Comparison of ENCODE assay signal across 21 cellular contexts in the genomic region with DNA sequence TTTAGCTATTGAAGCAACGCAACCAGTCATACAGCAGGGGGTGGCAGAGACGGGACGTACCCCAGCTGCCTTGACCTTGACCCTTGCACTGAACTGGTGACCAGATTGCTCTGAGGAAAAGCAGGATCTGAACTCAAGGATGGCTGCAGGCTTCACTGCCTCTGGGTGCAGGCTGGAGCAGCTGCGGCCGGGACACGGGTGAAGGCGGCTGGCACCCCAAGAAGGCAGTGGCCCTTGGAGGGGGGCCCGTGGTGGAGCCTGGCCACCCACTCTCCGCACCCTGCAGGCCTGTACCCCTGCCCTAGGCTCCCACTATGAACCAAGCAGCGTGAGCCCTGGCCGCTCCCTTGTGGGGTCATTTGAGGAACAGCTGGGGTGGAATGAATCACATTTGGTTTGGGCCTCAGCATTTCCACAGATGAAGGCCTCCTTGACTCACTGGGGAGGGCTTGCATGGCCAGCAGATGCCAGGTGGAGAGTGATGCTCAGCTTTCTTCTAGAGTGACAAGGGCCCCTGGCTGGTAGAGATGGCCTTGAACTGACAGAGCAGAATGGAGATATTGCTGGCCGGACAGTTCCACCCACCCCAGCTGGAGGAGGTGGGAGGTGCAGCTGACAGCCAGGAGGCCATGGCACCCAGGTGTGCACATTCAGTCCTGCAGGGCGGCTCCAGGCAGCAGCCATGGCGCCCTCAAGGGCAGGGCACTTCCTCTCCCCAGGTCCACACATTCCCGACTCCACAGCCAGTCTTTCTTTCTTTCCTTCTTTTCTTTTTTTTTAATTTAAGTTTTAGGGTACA.
DNase-seq lines count a peak whose midpoint lies in the region; ATAC-seq and TF ChIP-seq lines count a peak whose summit lies in the region.
"Had no signal": no experiment of that assay in that cellular context is flagged by ENCODE, and none has a peak within 500 bp of the region (broad histone marks: within the 10 kb centered on the region; RNA-seq: fewer than 3 reads in every experiment).

No MANE protein-coding gene starts in this region.

- no peak overlapping the region for H3K4me3 Mint-ChIP-seq in chondrocyte (ENCODE audit: unreplicated experiment)
- H3K4me3 Mint-ChIP-seq: CD8-positive, alpha-beta T cell had no signal

- no peaks in the 10 kb centered on the region for H3K9me3 ChIP-seq in HCT116 (ENCODE audit: control insufficient read depth in 1 of 2, insufficient read depth in 1 of 2, low read depth in 1 of 2, low read length in 2 of 2)
- H3K9me3 ChIP-seq: SJSA1 had no signal

- no peak overlapping the region for H3K27ac ChIP-seq in HCT116 (ENCODE audit: low read depth, low read length)
- H3K27ac ChIP-seq in caudate nucleus (ENCODE audit: low read depth, low read length): no peak overlapping the region
- H3K27ac ChIP-seq: BLaER1 treated with 17β-estradiol and CSF1 and Interleukin-3, amounts not matched to agents 10 nM and 100 nM; SJSA1 had no signal

- no peaks in the 10 kb centered on the region for H3K4me1 ChIP-seq in HCT116 (ENCODE audit: control insufficient read depth in 1 of 2, insufficient read depth in 2 of 2, low read length in 2 of 2)
- H3K4me1 ChIP-seq: SJSA1 had no signal

- intact Hi-C loops in HCT116 (cut with micrococcal nuclease): no loop called here

- no peak for TF ChIP-seq POLR2A in HCT116 (IDR thresholded peaks at IDR 0.05; ENCODE audit: borderline replicate concordance, extremely low read depth, insufficient read depth, insufficient read length)

- no peaks in the 10 kb centered on the region for H3K36me3 ChIP-seq in HCT116 (ENCODE audit: control insufficient read depth in 1 of 2, insufficient read depth in 2 of 2, low read length in 2 of 2)
- H3K36me3 ChIP-seq: BLaER1 treated with 17β-estradiol and CSF1 and Interleukin-3, amounts not matched to agents 10 nM and 100 nM; SJSA1 had no signal

- peaks cover 28% of the 10 kb centered on the region for H3K4me1 Mint-ChIP-seq in chondrocyte (ENCODE audit: low read depth)

- CTCF ChIA-PET in HCT116 (lab: Charles Lee): no interaction called here

- no peaks in the 10 kb centered on the region for H3K9me2 ChIP-seq in HCT116 (ENCODE audit: insufficient read depth)

- TF ChIP-seq CTCF in HCT116 (IDR thresholded peaks at IDR 0.05 in 2 of 3, conservative IDR thresholded peaks at IDR 0.05 in 1 of 3; ENCODE audit: borderline replicate concordance in 1 of 3, insufficient read depth in 1 of 3, low read depth in 2 of 3, low read length in 2 of 3) (no peak), chondrocyte (IDR thresholded peaks at IDR 0.05) (no peak)

- peaks cover 5% of the 10 kb centered on the region for H3K36me3 Mint-ChIP-seq in chondrocyte (ENCODE audit: low read depth)
- H3K36me3 Mint-ChIP-seq: CD8-positive, alpha-beta T cell had no signal

- H3K9ac ChIP-seq in HCT116 (ENCODE audit: low read length): no peak overlapping the region
- H3K9ac ChIP-seq: BLaER1 treated with 17β-estradiol and CSF1 and Interleukin-3, amounts not matched to agents 10 nM and 100 nM had no signal

- no peaks in the 10 kb centered on the region for H3K9me3 Mint-ChIP-seq in chondrocyte (ENCODE audit: low read depth)
- H3K9me3 Mint-ChIP-seq: CD8-positive, alpha-beta T cell had no signal

- TF ChIP-seq RAD21 in HCT116 (IDR thresholded peaks at IDR 0.05; ENCODE audit: low read depth): no peak

- H2AFZ ChIP-seq in HCT116 (ENCODE audit: low read depth, low read length, poor library complexity, severe bottlenecking): no peak overlapping the region

- peak; percentile 69 for ATAC-seq in HCT116
- ATAC-seq in activated CD4-positive, CD25-positive, alpha-beta regulatory T cell treated with anti-CD3 and anti-CD28 coated beads, Interleukin-2, amount 50 U/mL, for 24 hours: no peak
- ATAC-seq: CD8-positive, alpha-beta T cell; Panc1 had no signal

- no peak overlapping the region for H3K4me2 ChIP-seq in HCT116 (ENCODE audit: low read length)
- H3K4me2 ChIP-seq: BLaER1 treated with 17β-estradiol and CSF1 and Interleukin-3, amounts not matched to agents 10 nM and 100 nM had no signal

- no peak overlapping the region for H3K4me3 ChIP-seq in HCT116 (replicated peaks in 1 of 2; ENCODE audit: low read depth in 1 of 2, low read length in 2 of 2)
- H3K4me3 ChIP-seq: BLaER1 treated with 17β-estradiol and CSF1 and Interleukin-3, amounts not matched to agents 10 nM and 100 nM; SJSA1 had no signal

- no peaks in the 10 kb centered on the region for H4K20me1 ChIP-seq in HCT116 (ENCODE audit: insufficient read depth)

- no peaks in the 10 kb centered on the region for H3K79me2 ChIP-seq in HCT116 (ENCODE audit: insufficient read depth, low read length)

- peaks cover 3% of the 10 kb centered on the region; the same call in 1 of the 2 replicates for H3K27me3 ChIP-seq in HCT116 (ENCODE audit: insufficient read depth, low read length)
- H3K27me3 ChIP-seq: BLaER1 treated with 17β-estradiol and CSF1 and Interleukin-3, amounts not matched to agents 10 nM and 100 nM; SJSA1 had no signal

- POLR2A ChIA-PET in HCT116 (lab: Charles Lee): no interaction called here

- RAD21 ChIA-PET in HCT116 (lab: Charles Lee; ENCODE audit: low non-redundant PET in 1 of 2, low total read pairs in 2 of 2, uncharacterized antibody in 2 of 2, unreplicated experiment in 2 of 2): no interaction called here

- H3K27me3 Mint-ChIP-seq in chondrocyte (ENCODE audit: low read depth): no peaks in the 10 kb centered on the region

- DNase-seq in HCT116 (ENCODE audit: low read depth, low spot score) (no peak), chondrocyte (ENCODE audit: low spot score) (no peak), myocyte (ENCODE audit: low read depth) (peak; percentile 76), caudate nucleus (lab: John Stamatoyannopoulos, UW) (no peak), H4 (ENCODE audit: low spot score) (no peak)
- peak; percentile 17 for DNase-seq in stimulated activated CD8-positive, alpha-beta memory T cell treated with anti-CD3 and anti-CD28 coated beads, Interleukin-4, amount 100 ng/mL, for 48 hours
- DNase-seq: Calu3; CD8-positive, alpha-beta T cell; DMS53; GOT3; Kasumi-1; NCI-H1092 treated with DMSO at 0.1 percent for 48 hours; NCI-H146; NCI-H2081; NCI-H2171 treated with DMSO at 0.1 percent for 48 hours; NCI-H446; NCI-H526 treated with DMSO at 0.1 percent for 48 hours had no signal

- peak overlapping the region; percentile 88 for H3K27ac Mint-ChIP-seq in chondrocyte (ENCODE audit: unreplicated experiment)
- H3K27ac Mint-ChIP-seq: CD8-positive, alpha-beta T cell had no signal

- BruUV-seq in HCT116 (replicated peaks; lab: Mats Ljungman, UMichigan): no TSS peak

TF ChIP-seq in HCT116, 20 proteins besides CTCF, POLR2A, EP300 and RAD21:
- TF ChIP-seq EGR1 (IDR thresholded peaks at IDR 0.05; ENCODE audit: low read depth): no peak
- TF ChIP-seq ZNF274 (IDR thresholded peaks at IDR 0.05; ENCODE audit: low read depth, low read length): no peak
- no peak for TF ChIP-seq ELF1 (IDR thresholded peaks at IDR 0.05; ENCODE audit: borderline replicate concordance, low read depth)
- no peak for TF ChIP-seq TCF7L2 (IDR thresholded peaks at IDR 0.05; ENCODE audit: borderline replicate concordance, extremely low read depth, insufficient read depth, insufficient read length)
- no peak for TF ChIP-seq YY1 (IDR thresholded peaks at IDR 0.05; ENCODE audit: extremely low read depth, insufficient replicate concordance, low read depth, low read length)
- no peak for TF ChIP-seq FOSL1 (IDR thresholded peaks at IDR 0.05; ENCODE audit: low read depth)
- TF ChIP-seq ZFX (IDR thresholded peaks at IDR 0.05): no peak
- no peak for TF ChIP-seq JUND (IDR thresholded peaks at IDR 0.05)
- TF ChIP-seq, protein P1, sequence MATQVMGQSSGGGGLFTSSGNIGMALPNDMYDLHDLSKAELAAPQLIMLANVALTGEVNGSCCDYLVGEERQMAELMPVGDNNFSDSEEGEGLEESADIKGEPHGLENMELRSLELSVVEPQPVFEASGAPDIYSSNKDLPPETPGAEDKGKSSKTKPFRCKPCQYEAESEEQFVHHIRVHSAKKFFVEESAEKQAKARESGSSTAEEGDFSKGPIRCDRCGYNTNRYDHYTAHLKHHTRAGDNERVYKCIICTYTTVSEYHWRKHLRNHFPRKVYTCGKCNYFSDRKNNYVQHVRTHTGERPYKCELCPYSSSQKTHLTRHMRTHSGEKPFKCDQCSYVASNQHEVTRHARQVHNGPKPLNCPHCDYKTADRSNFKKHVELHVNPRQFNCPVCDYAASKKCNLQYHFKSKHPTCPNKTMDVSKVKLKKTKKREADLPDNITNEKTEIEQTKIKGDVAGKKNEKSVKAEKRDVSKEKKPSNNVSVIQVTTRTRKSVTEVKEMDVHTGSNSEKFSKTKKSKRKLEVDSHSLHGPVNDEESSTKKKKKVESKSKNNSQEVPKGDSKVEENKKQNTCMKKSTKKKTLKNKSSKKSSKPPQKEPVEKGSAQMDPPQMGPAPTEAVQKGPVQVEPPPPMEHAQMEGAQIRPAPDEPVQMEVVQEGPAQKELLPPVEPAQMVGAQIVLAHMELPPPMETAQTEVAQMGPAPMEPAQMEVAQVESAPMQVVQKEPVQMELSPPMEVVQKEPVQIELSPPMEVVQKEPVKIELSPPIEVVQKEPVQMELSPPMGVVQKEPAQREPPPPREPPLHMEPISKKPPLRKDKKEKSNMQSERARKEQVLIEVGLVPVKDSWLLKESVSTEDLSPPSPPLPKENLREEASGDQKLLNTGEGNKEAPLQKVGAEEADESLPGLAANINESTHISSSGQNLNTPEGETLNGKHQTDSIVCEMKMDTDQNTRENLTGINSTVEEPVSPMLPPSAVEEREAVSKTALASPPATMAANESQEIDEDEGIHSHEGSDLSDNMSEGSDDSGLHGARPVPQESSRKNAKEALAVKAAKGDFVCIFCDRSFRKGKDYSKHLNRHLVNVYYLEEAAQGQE (IDR thresholded peaks at IDR 0.05; ENCODE audit: low read depth): no peak
- TF ChIP-seq, protein P2, sequence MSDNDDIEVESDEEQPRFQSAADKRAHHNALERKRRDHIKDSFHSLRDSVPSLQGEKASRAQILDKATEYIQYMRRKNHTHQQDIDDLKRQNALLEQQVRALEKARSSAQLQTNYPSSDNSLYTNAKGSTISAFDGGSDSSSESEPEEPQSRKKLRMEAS (IDR thresholded peaks at IDR 0.05): no peak
- TF ChIP-seq CEBPB (IDR thresholded peaks at IDR 0.05; ENCODE audit: low read depth): no peak
- no peak for TF ChIP-seq SRF (IDR thresholded peaks at IDR 0.05; ENCODE audit: low read depth)
- TF ChIP-seq, protein P3, sequence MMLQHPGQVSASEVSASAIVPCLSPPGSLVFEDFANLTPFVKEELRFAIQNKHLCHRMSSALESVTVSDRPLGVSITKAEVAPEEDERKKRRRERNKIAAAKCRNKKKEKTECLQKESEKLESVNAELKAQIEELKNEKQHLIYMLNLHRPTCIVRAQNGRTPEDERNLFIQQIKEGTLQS (IDR thresholded peaks at IDR 0.05): no peak

Comparison
In these comparisons a context has a peak if more than half of its experiments do, and no peak if none do; other contexts are left out.
1. DNase-seq: peak in myocyte (single experiment) and stimulated activated CD8-positive, alpha-beta memory T cell treated with anti-CD3 and anti-CD28 coated beads, Interleukin-4, amount 100 ng/mL, for 48 hours (single experiment); none in HCT116 (single experiment), chondrocyte (single experiment), caudate nucleus (0 of 61) and H4 (single experiment).